ENCODE assay signal across 1 cellular context in genomic region chr12:4829161-4829792, GRCh38.
TF ChIP-seq lines count a peak whose summit lies in the region.

No MANE protein-coding gene starts in this region.

TF ChIP-seq in WTC11, 78 proteins besides CTCF, POLR2A, EP300 and RAD21 (continued from another document):
- TF ChIP-seq, protein P1, sequence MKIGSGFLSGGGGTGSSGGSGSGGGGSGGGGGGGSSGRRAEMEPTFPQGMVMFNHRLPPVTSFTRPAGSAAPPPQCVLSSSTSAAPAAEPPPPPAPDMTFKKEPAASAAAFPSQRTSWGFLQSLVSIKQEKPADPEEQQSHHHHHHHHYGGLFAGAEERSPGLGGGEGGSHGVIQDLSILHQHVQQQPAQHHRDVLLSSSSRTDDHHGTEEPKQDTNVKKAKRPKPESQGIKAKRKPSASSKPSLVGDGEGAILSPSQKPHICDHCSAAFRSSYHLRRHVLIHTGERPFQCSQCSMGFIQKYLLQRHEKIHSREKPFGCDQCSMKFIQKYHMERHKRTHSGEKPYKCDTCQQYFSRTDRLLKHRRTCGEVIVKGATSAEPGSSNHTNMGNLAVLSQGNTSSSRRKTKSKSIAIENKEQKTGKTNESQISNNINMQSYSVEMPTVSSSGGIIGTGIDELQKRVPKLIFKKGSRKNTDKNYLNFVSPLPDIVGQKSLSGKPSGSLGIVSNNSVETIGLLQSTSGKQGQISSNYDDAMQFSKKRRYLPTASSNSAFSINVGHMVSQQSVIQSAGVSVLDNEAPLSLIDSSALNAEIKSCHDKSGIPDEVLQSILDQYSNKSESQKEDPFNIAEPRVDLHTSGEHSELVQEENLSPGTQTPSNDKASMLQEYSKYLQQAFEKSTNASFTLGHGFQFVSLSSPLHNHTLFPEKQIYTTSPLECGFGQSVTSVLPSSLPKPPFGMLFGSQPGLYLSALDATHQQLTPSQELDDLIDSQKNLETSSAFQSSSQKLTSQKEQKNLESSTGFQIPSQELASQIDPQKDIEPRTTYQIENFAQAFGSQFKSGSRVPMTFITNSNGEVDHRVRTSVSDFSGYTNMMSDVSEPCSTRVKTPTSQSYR (CRISPR knock-in tag; IDR thresholded peaks at IDR 0.05), result no peak
